Comparison of ENCODE assay signal across 8 cellular contexts in the genomic region with DNA sequence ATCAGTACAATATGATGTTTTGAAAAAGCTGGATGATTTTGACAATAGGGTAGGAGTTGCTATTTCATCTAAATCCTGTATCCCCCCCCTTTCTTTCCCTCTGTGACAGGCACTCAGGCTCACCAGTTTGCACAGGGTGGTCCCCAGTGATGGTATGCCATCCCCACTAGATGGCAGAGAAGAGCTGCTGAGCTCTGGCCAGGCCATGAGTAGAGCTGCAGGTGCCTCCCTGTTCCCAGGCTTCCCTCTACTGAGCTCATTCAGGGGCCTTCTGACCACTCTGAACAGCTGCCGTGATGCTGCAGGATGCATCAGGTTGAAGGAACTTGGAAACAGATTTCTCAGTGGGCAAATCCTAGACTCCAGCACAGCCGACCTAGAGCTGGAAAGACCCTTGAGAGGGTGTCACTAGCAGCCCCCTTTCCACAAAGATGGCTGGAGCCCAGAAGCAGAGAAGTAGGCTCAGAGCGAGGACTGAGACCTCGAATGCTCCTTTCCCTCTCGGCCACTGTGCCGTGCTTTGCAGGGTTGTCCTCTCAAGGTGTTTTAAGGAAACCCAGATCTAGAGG. TPM values are rescaled to one million over a fixed set of nuclear protein-coding genes. Genes with fewer than 3 reads are reported as not detected.
A peak's percentile ranks its signal among the peaks of the same experiment; 100 is the strongest.
DNase-seq lines count a peak whose midpoint lies in the region; ATAC-seq and TF ChIP-seq lines count a peak whose summit lies in the region.

No MANE protein-coding gene starts in this region.

- H3K4me1 Mint-ChIP-seq in T-helper 17 cell (peaks cover 2% of the 10 kb centered on the region), brain (peaks cover 4% of the 10 kb centered on the region), immature natural killer cell (no peaks in the 10 kb centered on the region)

- peak; percentile 62 to 80 for TF ChIP-seq CTCF in brain (conservative IDR thresholded peaks at IDR 0.05)

- peak; percentile 71 for ATAC-seq in HG02588 (IDR thresholded peaks at IDR 0.05; ENCODE audit: unreplicated experiment)
- peak; percentile 91 for ATAC-seq in T-helper 17 cell

- H3K9me3 ChIP-seq in T-helper 17 cell (ENCODE audit: control insufficient read depth, low read length, poor library complexity, severe bottlenecking) = no peaks in the 10 kb centered on the region

- peak; percentile 11 for DNase-seq in NCI-H2029 (lab: John Stamatoyannopoulos, UW)
- no peak for DNase-seq in NCI-H2029 treated with DMSO at 0.1 percent for 48 hours (lab: John Stamatoyannopoulos, UW)
- peak; percentile 5 for DNase-seq in NCI-H1417 treated with DMSO at 0.1 percent for 48 hours (lab: John Stamatoyannopoulos, UW)
- DNase-seq in T-helper 17 cell = peak in 1 of 3 donors; percentile 27
- DNase-seq in immature natural killer cell = peak; percentile 20 to 40 (median 22)
- DNase-seq in stimulated activated CD4-positive, alpha-beta T cell treated with anti-CD3 and anti-CD28 coated beads, Interleukin-15, amount 100 ng/mL, for 48 hours (ENCODE audit: low read depth in 2 of 2) = peak; percentile 26 to 29

- H3K36me3 Mint-ChIP-seq in T-helper 17 cell (ENCODE audit: low read depth) = no peaks in the 10 kb centered on the region
- peaks cover 32% of the 10 kb centered on the region for H3K36me3 Mint-ChIP-seq in brain
- H3K36me3 Mint-ChIP-seq in immature natural killer cell = peaks cover 4 to 13% (median 10%) of the 10 kb centered on the region in 3 donors

- no peak overlapping the region for H3K27ac Mint-ChIP-seq in T-helper 17 cell
- H3K27ac Mint-ChIP-seq in brain = peak overlapping the region in 2 of 5 experiments; percentile 36 to 84
- H3K27ac Mint-ChIP-seq in immature natural killer cell = no peak overlapping the region

- H3K4me3 Mint-ChIP-seq in T-helper 17 cell (no peak overlapping the region), brain (no peak overlapping the region), immature natural killer cell (no peak overlapping the region)

- no peaks in the 10 kb centered on the region for H3K27me3 Mint-ChIP-seq in T-helper 17 cell
- H3K27me3 Mint-ChIP-seq in brain = no peaks in the 10 kb centered on the region
- peaks cover 0 to 4% (median 1%) of the 10 kb centered on the region in 3 donors for H3K27me3 Mint-ChIP-seq in immature natural killer cell (ENCODE audit: low read depth in 3 of 3)

- H3K9me3 Mint-ChIP-seq in brain = peaks cover 0 to 7% (median 0%) of the 10 kb centered on the region in 5 experiments
- H3K9me3 Mint-ChIP-seq in immature natural killer cell = no peaks in the 10 kb centered on the region

RNA-seq across cellular contexts. Expression of a gene that starts 45.1 kb away (rescaled TPM):
- 1 to 10 TPM; 2.3 to 5.2 TPM for total RNA-seq in T-helper 17 cell
- polyA plus RNA-seq in brain (ENCODE audit: insufficient read depth, low read depth, low replicate concordance) (1.4 TPM), immature natural killer cell (under 1 TPM in 1 of 3 donors, not detected in 2; 0.12 TPM)

RNA-seq across cellular contexts. Expression of a gene that starts 56.4 kb away (rescaled TPM):
- 10 to 100 TPM; 44.7 to 49.4 TPM for total RNA-seq in T-helper 17 cell
- 15.6 TPM for polyA plus RNA-seq in brain (ENCODE audit: insufficient read depth, low read depth, low replicate concordance)
- 10 to 100 TPM; 26.5 to 36.0 (median 29.2) TPM for polyA plus RNA-seq in immature natural killer cell

RNA-seq across cellular contexts. Expression of a gene that starts 56.6 kb away (rescaled TPM):
- total RNA-seq in T-helper 17 cell = 10 to 100 TPM; 20.1 to 22.8 TPM
- 39.4 TPM for polyA plus RNA-seq in brain (ENCODE audit: insufficient read depth, low read depth, low replicate concordance)
- 1 to 10 TPM; 5.7 to 7.0 (median 6.0) TPM for polyA plus RNA-seq in immature natural killer cell
